Comparison of ENCODE assay signal across 10 cellular contexts in genomic region chr1:40421694-40422384, GRCh38. TPM values are rescaled to one million over a fixed set of nuclear protein-coding genes. Genes with fewer than 3 reads are reported as not detected.
DNase-seq lines count a peak whose midpoint lies in the region; ATAC-seq, FAIRE-seq and TF ChIP-seq lines count a peak whose summit lies in the region.
"Had no signal": no experiment of that assay in that cellular context is flagged by ENCODE, and none has a peak within 500 bp of the region (broad histone marks: within the 10 kb centered on the region; RNA-seq: fewer than 3 reads in every experiment).

No MANE protein-coding gene starts in this region.

- intact Hi-C loops in CD14-positive monocyte (cut with micrococcal nuclease), result no loop called here

- H3K9me3 ChIP-seq in lung (ENCODE audit: control insufficient read depth in 2 of 2, insufficient read depth in 1 of 2, low read length in 1 of 2) (no peaks in the 10 kb centered on the region), MG63 (no peaks in the 10 kb centered on the region)
- H3K9me3 ChIP-seq: psoas muscle, SK-N-SH had no signal

- peaks cover 0 to 7% of the 10 kb centered on the region in 2 donors for H3K4me1 ChIP-seq in lung (ENCODE audit: control insufficient read depth in 2 of 2, insufficient read depth in 2 of 2, low read length in 2 of 2)

- DNase-seq in CD14-positive monocyte (ENCODE audit: low spot score), result no peak
- DNase-seq in KBM-7, result peak; percentile 72
- DNase-seq in lung (ENCODE audit: low spot score), result peak; percentile 30
- DNase-seq in NCI-H2107 treated with DMSO at 0.1 percent for 48 hours (lab: John Stamatoyannopoulos, UW; ENCODE audit: unreplicated experiment), result no peak
- no peak for DNase-seq in MG63
- DNase-seq in urothelium cell line (ENCODE audit: low spot score), result no peak
- DNase-seq: psoas muscle, SK-N-SH had no signal

- H3K4me3 ChIP-seq in lung (no peak overlapping the region), MG63 (no peak overlapping the region)
- H3K4me3 ChIP-seq: psoas muscle had no signal

- FAIRE-seq in urothelium cell line (lab: Jason Lieb, UNC), result no peak

- H3K27ac Mint-ChIP-seq in CD14-positive monocyte, result peak overlapping the region; percentile 83 to 95 (median 89)
- peak overlapping the region; percentile 37 for H3K27ac Mint-ChIP-seq in activated naive CD8-positive, alpha-beta T cell

- peaks cover 53% of the 10 kb centered on the region for H3K4me1 Mint-ChIP-seq in CD14-positive monocyte
- H3K4me1 Mint-ChIP-seq in activated naive CD8-positive, alpha-beta T cell (ENCODE audit: low read depth), result peaks cover 23% of the 10 kb centered on the region

- peaks cover 75 to 92% of the 10 kb centered on the region in 2 donors for H3K36me3 Mint-ChIP-seq in CD14-positive monocyte
- H3K36me3 Mint-ChIP-seq in activated naive CD8-positive, alpha-beta T cell, result peaks cover 35% of the 10 kb centered on the region

- 33 to 59% methylated on average over 8 of the region's 8 CpGs for WGBS in lung, 2 donors

- no peak for ATAC-seq in lung (ENCODE audit: insufficient read depth, low FRiP score)
- no peak for ATAC-seq in GM19463 (IDR thresholded peaks at IDR 0.05; ENCODE audit: unreplicated experiment)
- ATAC-seq: psoas muscle had no signal

- in situ Hi-C loops in KBM-7 (cut with MboI; ENCODE audit: low pct_unique_long_range_greater_than_20kb, low sequenced_read_pairs), result no loop called here

- H3K9me3 Mint-ChIP-seq in CD14-positive monocyte, result peaks cover 0 to 4% (median 0%) of the 10 kb centered on the region in 7 donors
- H3K9me3 Mint-ChIP-seq in activated naive CD8-positive, alpha-beta T cell (ENCODE audit: low read depth), result no peaks in the 10 kb centered on the region

- H3K4me3 Mint-ChIP-seq in CD14-positive monocyte, result peak overlapping the region; percentile 53 to 72
- H3K4me3 Mint-ChIP-seq in activated naive CD8-positive, alpha-beta T cell, result no peak overlapping the region

- H3K27ac ChIP-seq in lung (ENCODE audit: low read depth in 1 of 2, low read length in 1 of 2), result no peak overlapping the region
- H3K27ac ChIP-seq: psoas muscle had no signal

- H3K36me3 ChIP-seq in lung (ENCODE audit: control insufficient read depth in 2 of 2, insufficient read depth in 2 of 2, low read length in 2 of 2), result peaks cover 5 to 6% of the 10 kb centered on the region in 2 donors
- H3K36me3 ChIP-seq in MG63, result peaks cover 92% of the 10 kb centered on the region

- no peak for TF ChIP-seq CTCF in CD14-positive monocyte (IDR thresholded peaks at IDR 0.05)
- TF ChIP-seq CTCF in lung (IDR thresholded peaks at IDR 0.05; ENCODE audit: control extremely low read depth, extremely low read depth), result no peak

- H3K27me3 ChIP-seq in lung (ENCODE audit: control insufficient read depth, insufficient read depth), result no peaks in the 10 kb centered on the region
- H3K27me3 ChIP-seq in MG63, result no peaks in the 10 kb centered on the region

- H3K27me3 Mint-ChIP-seq in CD14-positive monocyte (ENCODE audit: low read depth in 3 of 3), result peaks cover 0 to 4% (median 0%) of the 10 kb centered on the region in 3 donors
- H3K27me3 Mint-ChIP-seq in activated naive CD8-positive, alpha-beta T cell, result no peaks in the 10 kb centered on the region

RNA-seq across cellular contexts. Expression of gene ZFP69B, which starts 28.4 kb away (rescaled TPM):
- polyA plus RNA-seq in CD14-positive monocyte (under 1 TPM in 1 of 2 donors, not detected in 1; 0.20 TPM), lung (under 1 TPM; 0.43 to 0.87 TPM)
- 1 to 10 TPM; 2.0 to 2.7 TPM for total RNA-seq in lung
- 0.66 and 7.2 TPM in 2 replicates for total RNA-seq in MG63 (2014; rRNA removed; shearing (Covaris generic); ENCODE audit: low replicate concordance)

RNA-seq across cellular contexts. Expression of gene SMAP2, which starts 48.3 kb away (rescaled TPM):
- polyA plus RNA-seq in CD14-positive monocyte (100 to 1,000 TPM; 359 to 382 TPM), lung (100 to 1,000 TPM in 1 of 2 donors, 10 to 100 TPM in 1; 24.5 to 201 TPM)
- 10 to 100 TPM; 31.0 to 71.6 TPM for total RNA-seq in lung
- total RNA-seq in MG63 (2014; rRNA removed; shearing (Covaris generic); ENCODE audit: low replicate concordance), result 95.8 and 98.2 TPM in 2 replicates

RNA-seq across cellular contexts. Expression of gene ZFP69, which starts 55.3 kb away (rescaled TPM):
- polyA plus RNA-seq in CD14-positive monocyte (1 to 10 TPM; 2.5 to 3.8 TPM), lung (1 to 10 TPM; 1.7 to 4.2 TPM)
- total RNA-seq in lung, result 1 to 10 TPM; 3.4 to 4.2 TPM
- total RNA-seq in MG63 (2014; rRNA removed; shearing (Covaris generic); ENCODE audit: low replicate concordance), result 2.6 and 2.8 TPM in 2 replicates

Comparison
In these comparisons a context has a peak if more than half of its experiments do, and no peak if none do; other contexts are left out.
1. DNase-seq: peak in KBM-7 (single experiment) and lung (single experiment); none in CD14-positive monocyte (single experiment), NCI-H2107 treated with DMSO at 0.1 percent for 48 hours (single experiment), MG63 (single experiment) and urothelium cell line (single experiment).